Comparison of ENCODE assay signal across 21 cellular contexts in the genomic region with DNA sequence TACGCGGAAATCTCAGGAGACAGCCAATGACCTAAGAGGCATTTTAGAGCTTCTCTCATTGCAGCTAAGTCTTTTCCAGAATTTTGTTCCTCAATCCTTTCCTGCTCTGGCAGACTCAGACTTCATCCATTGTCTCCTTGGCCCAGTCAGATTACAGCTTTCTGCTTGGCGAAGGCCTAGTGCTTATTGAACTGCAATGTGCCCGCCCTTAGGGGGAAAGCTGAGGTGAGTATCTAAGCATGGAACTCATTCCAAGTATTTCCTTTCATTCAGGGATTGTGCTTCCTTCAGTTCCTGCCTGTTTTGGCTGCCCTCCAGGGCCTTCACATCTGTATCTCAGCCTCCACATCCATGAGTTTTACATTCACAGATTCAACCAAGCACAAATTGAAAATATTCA. TPM values are rescaled to one million over a fixed set of nuclear protein-coding genes. Genes with fewer than 3 reads are reported as not detected.
"Had no signal": no experiment of that assay in that cellular context is flagged by ENCODE, and none has a peak within 500 bp of the region (broad histone marks: within the 10 kb centered on the region; RNA-seq: fewer than 3 reads in every experiment).

No MANE protein-coding gene starts in this region.

- DNase-seq: activated B cell treated with CpG ODN at 0.5 μM for 24 hours; activated CD4-positive, alpha-beta T cell treated with anti-CD3 and anti-CD28 coated beads for 48 hours; activated CD8-positive, alpha-beta T cell treated with anti-CD3 and anti-CD28 coated beads for 36 hours; activated naive CD4-positive, alpha-beta T cell treated with Interleukin-2 at 50 U/mL for 16 hours; activated T-cell treated with anti-CD3 and anti-CD28 coated beads, Interleukin-2, amount 50 U/mL, for 24 hours; body of pancreas; hypothalamus; kidney glomerular epithelial cell; natural killer cell; spleen; stimulated activated naive B cell treated with anti-CD40 and anti-IgM and Interleukin-4, amounts not matched to agents 10 μg/mL and 1 μg/mL and 100 μg/mL, for 72 hours; T-helper 17 cell; upper lobe of left lung had no signal

- H3K79me2 ChIP-seq: parathyroid adenoma had no signal

- H3K27ac ChIP-seq: body of pancreas, coronary artery, esophagus muscularis mucosa, neutrophil, parathyroid adenoma, spleen, thoracic aorta, upper lobe of left lung had no signal

- H2AFZ ChIP-seq: parathyroid adenoma had no signal

- H3K4me1 ChIP-seq: body of pancreas, esophagus muscularis mucosa, parathyroid adenoma, spleen, upper lobe of left lung had no signal

- H3K9ac ChIP-seq: parathyroid adenoma had no signal

- H3K9me3 ChIP-seq: body of pancreas, neutrophil had no signal

- ATAC-seq: activated CD8-positive, alpha-beta T cell treated with anti-CD3 and anti-CD28 coated beads for 36 hours; body of pancreas; natural killer cell; stimulated activated naive B cell treated with anti-CD40 and anti-IgM and Interleukin-4, amounts not matched to agents 10 μg/mL and 1 μg/mL and 100 μg/mL, for 72 hours; T-helper 17 cell had no signal

- H3K36me3 ChIP-seq: esophagus muscularis mucosa, neutrophil, spleen, thoracic aorta, upper lobe of left lung had no signal

- FAIRE-seq: endometrium had no signal

- H3K27me3 ChIP-seq: body of pancreas, esophagus muscularis mucosa, upper lobe of left lung had no signal

- H3K4me3 ChIP-seq: body of pancreas, coronary artery, esophagus muscularis mucosa, spleen, thoracic aorta, upper lobe of left lung had no signal

RNA-seq across cellular contexts. Expression of gene PRLHR, which starts 37.5 kb away (rescaled TPM):
- total RNA-seq: activated B cell treated with CpG ODN at 0.5 μM for 24 hours; activated CD8-positive, alpha-beta T cell treated with anti-CD3 and anti-CD28 coated beads for 36 hours; activated T-helper 2 cell treated with anti-CD3 and anti-CD28 coated beads, Interferon-gamma antibody, Interleukin-2, Interleukin-4, amounts not matched to agents 10 μg/mL and 5 μg/mL and 100 μg/mL, durations not matched to agents 14 hours and 24 hours and 36 hours; body of pancreas; natural killer cell; spleen; T-helper 17 cell; thoracic aorta had no signal
- polyA plus RNA-seq: liver, spleen had no signal
